1 cellular context compared by ENCODE assay signal in the genomic region with DNA sequence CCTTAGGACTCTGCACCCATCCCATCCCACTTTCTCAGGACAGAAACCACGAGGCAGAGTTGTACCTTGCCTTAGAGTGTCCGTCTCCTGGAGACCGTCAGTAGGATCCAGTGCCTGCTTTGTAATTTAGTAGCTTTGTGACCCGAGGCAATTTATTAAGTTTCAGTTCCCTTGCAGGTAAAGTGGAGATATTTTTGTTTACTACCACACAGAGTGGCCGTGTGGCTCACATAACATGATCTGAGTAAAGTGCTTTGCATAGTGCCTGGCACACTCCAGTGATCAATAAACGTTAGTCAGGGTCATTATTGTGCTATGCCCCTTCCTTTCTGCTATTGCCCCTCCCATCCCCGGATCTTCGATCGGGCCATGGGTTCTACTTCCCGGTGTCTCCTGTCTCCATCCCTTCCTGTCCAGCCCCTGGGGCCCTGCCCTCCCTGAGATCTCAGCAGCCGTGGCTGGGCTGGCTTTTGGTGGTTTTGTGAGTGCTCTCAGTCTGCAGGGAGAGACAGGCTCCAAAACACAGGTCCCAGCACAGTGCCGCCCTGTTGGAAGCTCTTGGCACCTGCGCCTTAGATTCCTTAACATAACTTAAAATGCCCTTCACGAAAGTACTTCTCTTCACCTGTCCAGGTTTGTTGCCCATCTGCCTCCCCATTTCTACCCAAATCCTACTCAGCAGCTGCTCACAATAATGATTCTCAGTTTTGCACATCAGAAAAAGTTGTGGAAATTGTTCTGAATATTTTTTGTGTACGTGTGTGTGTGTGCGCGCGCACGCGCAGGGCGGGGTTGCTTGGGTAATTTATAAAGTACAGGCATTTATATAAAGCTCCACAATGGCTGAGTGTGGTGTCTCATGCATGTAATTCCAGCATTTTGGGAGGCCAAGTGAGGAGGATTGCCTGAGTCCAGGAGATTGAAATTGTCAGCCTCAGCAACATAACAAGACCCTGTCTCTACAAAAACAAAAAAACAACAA.
TF ChIP-seq lines count a peak whose summit lies in the region.

No MANE protein-coding gene starts in this region.

TF ChIP-seq in SK-N-SH treated with all-trans-retinoic acid at 6 μM for 48 hours, 23 proteins besides CTCF, POLR2A, EP300 and RAD21 (continued from another document):
- TF ChIP-seq, protein P1, sequence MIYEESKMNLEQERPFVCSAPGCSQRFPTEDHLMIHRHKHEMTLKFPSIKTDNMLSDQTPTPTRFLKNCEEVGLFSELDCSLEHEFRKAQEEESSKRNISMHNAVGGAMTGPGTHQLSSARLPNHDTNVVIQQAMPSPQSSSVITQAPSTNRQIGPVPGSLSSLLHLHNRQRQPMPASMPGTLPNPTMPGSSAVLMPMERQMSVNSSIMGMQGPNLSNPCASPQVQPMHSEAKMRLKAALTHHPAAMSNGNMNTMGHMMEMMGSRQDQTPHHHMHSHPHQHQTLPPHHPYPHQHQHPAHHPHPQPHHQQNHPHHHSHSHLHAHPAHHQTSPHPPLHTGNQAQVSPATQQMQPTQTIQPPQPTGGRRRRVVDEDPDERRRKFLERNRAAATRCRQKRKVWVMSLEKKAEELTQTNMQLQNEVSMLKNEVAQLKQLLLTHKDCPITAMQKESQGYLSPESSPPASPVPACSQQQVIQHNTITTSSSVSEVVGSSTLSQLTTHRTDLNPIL (CRISPR knock-in tag; IDR thresholded peaks at IDR 0.05; ENCODE audit: low read depth): no peak
- TF ChIP-seq GLIS3 (CRISPR knock-in tag; IDR thresholded peaks at IDR 0.05) (no peak), ZFP3 (CRISPR knock-in tag; IDR thresholded peaks at IDR 0.05) (no peak), TOX (CRISPR knock-in tag; IDR thresholded peaks at IDR 0.05; ENCODE audit: borderline replicate concordance) (no peak), ZNF565 (CRISPR knock-in tag; conservative IDR thresholded peaks at IDR 0.05; ENCODE audit: low read depth) (no peak)
- TF ChIP-seq, protein P2, sequence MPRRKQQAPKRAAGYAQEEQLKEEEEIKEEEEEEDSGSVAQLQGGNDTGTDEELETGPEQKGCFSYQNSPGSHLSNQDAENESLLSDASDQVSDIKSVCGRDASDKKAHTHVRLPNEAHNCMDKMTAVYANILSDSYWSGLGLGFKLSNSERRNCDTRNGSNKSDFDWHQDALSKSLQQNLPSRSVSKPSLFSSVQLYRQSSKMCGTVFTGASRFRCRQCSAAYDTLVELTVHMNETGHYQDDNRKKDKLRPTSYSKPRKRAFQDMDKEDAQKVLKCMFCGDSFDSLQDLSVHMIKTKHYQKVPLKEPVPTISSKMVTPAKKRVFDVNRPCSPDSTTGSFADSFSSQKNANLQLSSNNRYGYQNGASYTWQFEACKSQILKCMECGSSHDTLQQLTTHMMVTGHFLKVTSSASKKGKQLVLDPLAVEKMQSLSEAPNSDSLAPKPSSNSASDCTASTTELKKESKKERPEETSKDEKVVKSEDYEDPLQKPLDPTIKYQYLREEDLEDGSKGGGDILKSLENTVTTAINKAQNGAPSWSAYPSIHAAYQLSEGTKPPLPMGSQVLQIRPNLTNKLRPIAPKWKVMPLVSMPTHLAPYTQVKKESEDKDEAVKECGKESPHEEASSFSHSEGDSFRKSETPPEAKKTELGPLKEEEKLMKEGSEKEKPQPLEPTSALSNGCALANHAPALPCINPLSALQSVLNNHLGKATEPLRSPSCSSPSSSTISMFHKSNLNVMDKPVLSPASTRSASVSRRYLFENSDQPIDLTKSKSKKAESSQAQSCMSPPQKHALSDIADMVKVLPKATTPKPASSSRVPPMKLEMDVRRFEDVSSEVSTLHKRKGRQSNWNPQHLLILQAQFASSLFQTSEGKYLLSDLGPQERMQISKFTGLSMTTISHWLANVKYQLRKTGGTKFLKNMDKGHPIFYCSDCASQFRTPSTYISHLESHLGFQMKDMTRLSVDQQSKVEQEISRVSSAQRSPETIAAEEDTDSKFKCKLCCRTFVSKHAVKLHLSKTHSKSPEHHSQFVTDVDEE (CRISPR knock-in tag; IDR thresholded peaks at IDR 0.05): no peak
